8 cellular contexts compared by ENCODE assay signal in genomic region chr1:202957733-202958543, GRCh38. TPM values are rescaled to one million over a fixed set of nuclear protein-coding genes. Genes with fewer than 3 reads are reported as not detected.
A peak's percentile ranks its signal among the peaks of the same experiment; 100 is the strongest.
DNase-seq lines count a peak whose midpoint lies in the region; ATAC-seq and TF ChIP-seq lines count a peak whose summit lies in the region.

A gene with protein sequence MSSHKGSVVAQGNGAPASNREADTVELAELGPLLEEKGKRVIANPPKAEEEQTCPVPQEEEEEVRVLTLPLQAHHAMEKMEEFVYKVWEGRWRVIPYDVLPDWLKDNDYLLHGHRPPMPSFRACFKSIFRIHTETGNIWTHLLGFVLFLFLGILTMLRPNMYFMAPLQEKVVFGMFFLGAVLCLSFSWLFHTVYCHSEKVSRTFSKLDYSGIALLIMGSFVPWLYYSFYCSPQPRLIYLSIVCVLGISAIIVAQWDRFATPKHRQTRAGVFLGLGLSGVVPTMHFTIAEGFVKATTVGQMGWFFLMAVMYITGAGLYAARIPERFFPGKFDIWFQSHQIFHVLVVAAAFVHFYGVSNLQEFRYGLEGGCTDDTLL (minus strand): TSS chr1:202958312. CDS start chr1:202951070, 7,242 bp downstream.

- peaks cover 16% of the 10 kb centered on the region for H3K4me1 ChIP-seq in prostate gland (replicated peaks)

- H3K27me3 ChIP-seq in prostate gland (replicated peaks; ENCODE audit: insufficient read depth): no peaks in the 10 kb centered on the region

- peaks cover 11% of the 10 kb centered on the region for H3K36me3 Mint-ChIP-seq in T-helper 1 cell treated with Interleukin-12 subunit alpha and Interleukin-12 subunit beta and Interleukin-4 antibody, amounts not matched to agents 30 μg/mL and 1 μg/mL, for 36 hours (ENCODE audit: low read depth)

- in situ Hi-C loops in GM13976 (cut with MboI; ENCODE audit: low sequenced_read_pairs, unreplicated experiment): no loop called here

- H3K4me3 ChIP-seq in prostate gland: peak within 1 kb of the TSS; percentile 85 to 99

- peak; percentile 99 for DNase-seq in GM13976 (ENCODE audit: low spot score)
- peak; percentile 93 for DNase-seq in NCI-H1436 (lab: John Stamatoyannopoulos, UW)
- peak; percentile 79 for DNase-seq in amniotic stem cell (lab: John Stamatoyannopoulos, UW)
- DNase-seq in left cardiac atrium: peak; percentile 91
- peak; percentile 94 for DNase-seq in prostate gland (ENCODE audit: low spot score)
- DNase-seq in ureter (ENCODE audit: low spot score): peak; percentile 95

- TF ChIP-seq POLR2A in prostate gland (IDR thresholded peaks at IDR 0.05): peak; percentile 95

- H3K9me3 Mint-ChIP-seq in T-helper 1 cell treated with Interleukin-12 subunit alpha and Interleukin-12 subunit beta and Interleukin-4 antibody, amounts not matched to agents 30 μg/mL and 1 μg/mL, for 36 hours: no peaks in the 10 kb centered on the region

- no peaks in the 10 kb centered on the region for H3K27me3 Mint-ChIP-seq in T-helper 1 cell treated with Interleukin-12 subunit alpha and Interleukin-12 subunit beta and Interleukin-4 antibody, amounts not matched to agents 30 μg/mL and 1 μg/mL, for 36 hours (ENCODE audit: low read depth)

- ATAC-seq in HG02798 (IDR thresholded peaks at IDR 0.05; ENCODE audit: poor library complexity, unreplicated experiment) (peak; percentile 98), left cardiac atrium (peak; percentile 99 to 100)

- no peak for TF ChIP-seq CTCF in GM13976 (IDR thresholded peaks at IDR 0.05; ENCODE audit: borderline replicate concordance, control extremely low read depth, extremely low read depth, insufficient read depth, missing control alignments)
- TF ChIP-seq CTCF in prostate gland (IDR thresholded peaks at IDR 0.05): peak in 3 of 4 experiments; percentile 12 to 50 (median 34)

- peaks cover 30% of the 10 kb centered on the region for H3K4me1 Mint-ChIP-seq in T-helper 1 cell treated with Interleukin-12 subunit alpha and Interleukin-12 subunit beta and Interleukin-4 antibody, amounts not matched to agents 30 μg/mL and 1 μg/mL, for 36 hours (ENCODE audit: low read depth)

- H3K27ac Mint-ChIP-seq in T-helper 1 cell treated with Interleukin-12 subunit alpha and Interleukin-12 subunit beta and Interleukin-4 antibody, amounts not matched to agents 30 μg/mL and 1 μg/mL, for 36 hours: peak within 1 kb of the TSS; percentile 83

- H3K9me3 ChIP-seq in prostate gland: no peaks in the 10 kb centered on the region

- H3K27ac ChIP-seq in prostate gland: peak within 1 kb of the TSS; percentile 89 to 94

- peak within 1 kb of the TSS; percentile 87 for H3K4me3 Mint-ChIP-seq in T-helper 1 cell treated with Interleukin-12 subunit alpha and Interleukin-12 subunit beta and Interleukin-4 antibody, amounts not matched to agents 30 μg/mL and 1 μg/mL, for 36 hours

- under 1% methylated on average over 54 of the region's 86 CpGs for WGBS in prostate gland

- H3K36me3 ChIP-seq in prostate gland: no peaks in the 10 kb centered on the region

- intact Hi-C loops in left cardiac atrium (cut with DNase I): no loop called here
- intact Hi-C loops in prostate gland (cut with DNase I): no loop called here

RNA-seq across cellular contexts. Expression of the gene that starts here (rescaled TPM):
- 10 to 100 TPM; 82.3 to 98.4 TPM for total RNA-seq in left cardiac atrium
- 100 to 1,000 TPM in 1 of 2 donors, 10 to 100 TPM in 1; 86.0 to 148 TPM for total RNA-seq in prostate gland
- total RNA-seq in ureter: 86.0 TPM

Comparison
In these comparisons a context has a peak if more than half of its experiments do, and no peak if none do; other contexts are left out.
1. Peak in every context shown above with its lines: DNase-seq, ATAC-seq, H3K4me3 ChIP-seq and H3K27ac ChIP-seq.